In the genomic region with DNA sequence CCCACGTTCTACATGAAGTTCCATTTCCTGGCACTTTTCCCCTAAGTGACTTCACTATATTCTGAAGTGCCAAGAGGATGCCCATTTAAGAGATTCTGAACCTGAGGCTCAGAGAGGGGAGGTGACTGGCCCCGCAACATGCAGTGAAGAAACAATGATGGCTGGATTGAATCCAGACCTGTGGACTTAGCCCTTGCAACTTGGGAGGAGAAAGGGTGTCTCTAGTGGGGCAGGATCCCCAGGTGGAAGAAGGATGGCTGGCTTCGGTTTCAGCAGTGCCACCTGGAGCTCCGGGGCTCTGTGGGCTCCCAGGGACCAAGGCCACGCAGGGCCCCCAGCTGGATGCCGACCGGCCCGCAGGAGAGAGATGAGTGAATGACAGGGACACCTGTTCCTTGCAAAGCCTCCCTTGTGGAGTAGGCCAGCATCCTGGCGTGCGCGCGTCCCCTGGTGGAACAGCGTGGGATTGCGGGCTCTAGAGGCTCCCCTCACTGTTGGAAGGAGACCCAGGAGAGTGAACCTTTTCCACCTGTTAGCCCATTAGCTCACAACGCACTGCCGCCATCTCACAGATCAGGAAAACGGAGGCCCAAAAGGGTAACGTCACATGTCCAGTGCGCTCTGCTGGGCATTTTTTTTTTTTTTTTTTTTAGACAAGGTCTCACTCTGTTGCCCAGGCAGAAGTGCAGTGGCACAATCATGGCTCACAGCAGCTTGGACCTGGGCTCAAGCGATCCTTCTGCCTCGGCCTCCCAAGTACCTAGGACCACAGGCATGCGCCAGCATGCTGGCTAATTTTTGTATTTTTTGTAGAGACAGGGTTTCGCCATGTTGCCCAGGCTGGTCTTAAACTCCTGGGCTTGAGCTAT, we compare ENCODE assay signal across 8 cellular contexts.
DNase-seq lines count a peak whose midpoint lies in the region; ATAC-seq and TF ChIP-seq lines count a peak whose summit lies in the region.

No MANE protein-coding gene starts in this region.

- no peak overlapping the region for H3K18ac ChIP-seq in mesendoderm (ENCODE audit: low read length)

- H3K4me2 ChIP-seq in mesendoderm (ENCODE audit: low read length) = no peak overlapping the region

- no peak overlapping the region for H2BK15ac ChIP-seq in mesendoderm (replicated peaks; ENCODE audit: low read depth)

- no peak overlapping the region for H2BK5ac ChIP-seq in mesendoderm (ENCODE audit: low read length)

- no peak overlapping the region for H3K56ac ChIP-seq in mesendoderm (ENCODE audit: low read length)

- CTCF ChIA-PET in AG04449 (lab: Yijun Ruan, JAX) = interaction anchor here (1.0 to 2.4 kb wide), 4 partner anchors 9 to 287 kb away, joined by 3 to 13 read pairs (median 6); no protein-coding TSS in a partner anchor

- H3K4ac ChIP-seq in mesendoderm (ENCODE audit: low read depth, low read length) = no peak overlapping the region

- TF ChIP-seq CTCF in AG04449 (IDR thresholded peaks at IDR 0.05; ENCODE audit: insufficient read depth, low read length, missing control alignments) = peak; percentile 87
- TF ChIP-seq CTCF in coronary artery (IDR thresholded peaks at IDR 0.05) = peak; percentile 86

- H3K9ac ChIP-seq in mesendoderm (ENCODE audit: low read length) = no peak overlapping the region

- H3K23ac ChIP-seq in mesendoderm (ENCODE audit: low read length) = no peak overlapping the region

- peak; percentile 53 for ATAC-seq in GM19035 (IDR thresholded peaks at IDR 0.05; ENCODE audit: unreplicated experiment)

- H3K4me3 ChIP-seq in AG04449 (ENCODE audit: low read depth, low read length) (no peak overlapping the region), coronary artery (no peak overlapping the region), mesendoderm (ENCODE audit: low read length) (no peak overlapping the region)

- H2AK5ac ChIP-seq in mesendoderm (ENCODE audit: low read length) = no peak overlapping the region

- H3K79me2 ChIP-seq in mesendoderm (ENCODE audit: control insufficient read depth, insufficient read depth, low read length) = no peaks in the 10 kb centered on the region

- no peaks in the 10 kb centered on the region for H3K27me3 ChIP-seq in mesendoderm (ENCODE audit: insufficient read depth, low read length, poor library complexity)

- H4K5ac ChIP-seq in mesendoderm (ENCODE audit: low read length) = no peak overlapping the region

- no peak overlapping the region for H4K8ac ChIP-seq in mesendoderm (ENCODE audit: low read depth, low read length)

- no peak overlapping the region for H3K27ac ChIP-seq in coronary artery
- no peak overlapping the region for H3K27ac ChIP-seq in mesendoderm (ENCODE audit: low read depth, low read length)

- H3K4me1 ChIP-seq in mesendoderm (ENCODE audit: control insufficient read depth, low read depth, low read length) = no peaks in the 10 kb centered on the region

- POLR2A ChIA-PET in AG04449 (lab: Yijun Ruan, JAX) = no interaction called here

- no peaks in the 10 kb centered on the region for H3K79me1 ChIP-seq in mesendoderm (ENCODE audit: low read length)

- H3K36me3 ChIP-seq in mesendoderm (ENCODE audit: control insufficient read depth, insufficient read depth, low read length) = no peaks in the 10 kb centered on the region

- no CpG with 5 or more reads among the region's 23 CpGs for WGBS in mesendoderm (ENCODE audit: extremely low coverage, insufficient coverage, low lambda C conversion rate)

- no peak overlapping the region for H2BK120ac ChIP-seq in mesendoderm (ENCODE audit: low read depth, low read length)

- DNase-seq in AG04449 (ENCODE audit: low read depth, low spot score) (no peak), NCI-H345 (lab: John Stamatoyannopoulos, UW) (peak; percentile 65), coronary artery (ENCODE audit: low spot score) (no peak), mesendoderm (peak; percentile 74), middle frontal gyrus (ENCODE audit: extremely low spot score, low spot score) (no peak)
- DNase-seq in activated CD4-positive, alpha-beta T cell treated with anti-CD3 and anti-CD28 coated beads, Interleukin-2, amount 50 U/mL, for 24 hours (ENCODE audit: low read depth in 1 of 2, low spot score in 1 of 2) = peak; percentile 62 to 67
- peak; percentile 74 for DNase-seq in stimulated activated CD8-positive, alpha-beta memory T cell treated with anti-CD3 and anti-CD28 coated beads, Interleukin-7, amount 100 ng/mL, for 24 hours (ENCODE audit: low read depth)

Comparison
In these comparisons a context has a peak if more than half of its experiments do, and no peak if none do; other contexts are left out.
1. DNase-seq: peak in NCI-H345 (single experiment), activated CD4-positive, alpha-beta T cell treated with anti-CD3 and anti-CD28 coated beads, Interleukin-2, amount 50 U/mL, for 24 hours (2 of 2), mesendoderm (single experiment) and stimulated activated CD8-positive, alpha-beta memory T cell treated with anti-CD3 and anti-CD28 coated beads, Interleukin-7, amount 100 ng/mL, for 24 hours (single experiment); none in AG04449 (single experiment), coronary artery (single experiment) and middle frontal gyrus (single experiment).